In genomic region chr3:18234717-18235335, GRCh38 we compare ENCODE assay signal across 21 cellular contexts.
A peak's percentile ranks its signal among the peaks of the same experiment; 100 is the strongest.
DNase-seq lines count a peak whose midpoint lies in the region; ATAC-seq and TF ChIP-seq lines count a peak whose summit lies in the region.
"Had no signal": no experiment of that assay in that cellular context is flagged by ENCODE, and none has a peak within 500 bp of the region (broad histone marks: within the 10 kb centered on the region; RNA-seq: fewer than 3 reads in every experiment).

No MANE protein-coding gene starts in this region.

- H3F3A ChIP-seq in PC-3 (ENCODE audit: low read length, unreplicated experiment) = no peaks in the 10 kb centered on the region

- no peak overlapping the region for H3K27ac ChIP-seq in PC-3 (ENCODE audit: low read length)
- H3K27ac ChIP-seq: epithelial cell of prostate, VCaP had no signal

- peaks cover 1% of the 10 kb centered on the region for H3K27me3 Mint-ChIP-seq in glutamatergic neuron (ENCODE audit: unreplicated experiment)
- H3K27me3 Mint-ChIP-seq: stimulated activated naive CD8-positive, alpha-beta T cell treated with anti-CD3 and anti-CD28 coated beads, Interleukin-15, amount 100 ng/mL, for 72 hours had no signal

- DNase-seq in NCI-H510A treated with DMSO at 0.1 percent for 48 hours (lab: John Stamatoyannopoulos, UW) (peak; percentile 45), NCI-H510A (lab: John Stamatoyannopoulos, UW) (no peak), PC-3 (peak; percentile 71), glutamatergic neuron (no peak), renal cortical epithelial cell (ENCODE audit: low read depth) (peak; percentile 24), SHP77 treated with DMSO at 0.1 percent for 48 hours (lab: John Stamatoyannopoulos, UW) (no peak)
- no peak for DNase-seq in effector CD8-positive, alpha-beta T cell (lab: John Stamatoyannopoulos, UW)
- DNase-seq in activated T-cell treated with anti-CD3 and anti-CD28 coated beads, Interleukin-2, amount 50 U/mL, for 1 hour = no peak
- DNase-seq: ACHN; activated CD8-positive, alpha-beta T cell treated with anti-CD3 and anti-CD28 coated beads, Interleukin-2, amount 10 ng/mL, durations not matched to agents 7 days and 5 days; CD4-positive, alpha-beta T cell; IMR-90; MV-4-11; NCI-H226; stimulated activated CD4-positive, alpha-beta T cell treated with anti-CD3 and anti-CD28 coated beads, Interleukin-15, amount 100 ng/mL, for 24 hours; stimulated activated naive CD8-positive, alpha-beta T cell treated with anti-CD3 and anti-CD28 coated beads, Interleukin-15, amount 100 ng/mL, for 72 hours; SW 1271 had no signal

- CTCF ChIA-PET in PC-3 (lab: Charles Lee) = no interaction called here

- H3K27me3 ChIP-seq in PC-3 (ENCODE audit: low read length) = no peaks in the 10 kb centered on the region

- no peak overlapping the region for H3K4me3 ChIP-seq in PC-3 (ENCODE audit: low read length)

- no peak overlapping the region for H2AFZ ChIP-seq in PC-3 (ENCODE audit: low read length)

- no peaks in the 10 kb centered on the region for H3K36me3 Mint-ChIP-seq in glutamatergic neuron (ENCODE audit: unreplicated experiment)
- H3K36me3 Mint-ChIP-seq: memory B cell had no signal

- H3K4me1 ChIP-seq in PC-3 (ENCODE audit: insufficient read depth, low read length) = peaks cover 53% of the 10 kb centered on the region

- no peaks in the 10 kb centered on the region for H3K9me2 ChIP-seq in PC-3 (replicated peaks; ENCODE audit: low read length)

- H3K9me3 ChIP-seq in PC-3 (ENCODE audit: low read length) = no peaks in the 10 kb centered on the region

- H3K9ac ChIP-seq in PC-3 (ENCODE audit: low read length) = no peak overlapping the region

- H3K4me2 ChIP-seq in PC-3 (ENCODE audit: low read length) = 0 out of 2 replicates have a peak overlapping the region, but pooled peaks have one; percentile 12

- no peak; the same call in 1 of the 2 replicates for ATAC-seq in PC-3
- ATAC-seq: activated CD8-positive, alpha-beta T cell treated with anti-CD3 and anti-CD28 coated beads, Interleukin-2, amount 10 ng/mL, durations not matched to agents 7 days and 5 days; stimulated activated naive CD8-positive, alpha-beta T cell treated with anti-CD3 and anti-CD28 coated beads, Interleukin-15, amount 100 ng/mL, for 72 hours had no signal

- H4K20me1 ChIP-seq in PC-3 (ENCODE audit: low read length) = no peaks in the 10 kb centered on the region

- peaks cover 2% of the 10 kb centered on the region for H3K9me3 Mint-ChIP-seq in glutamatergic neuron (ENCODE audit: unreplicated experiment)
- H3K9me3 Mint-ChIP-seq: CD4-positive, alpha-beta T cell; memory B cell; nephron; stimulated activated naive CD8-positive, alpha-beta T cell treated with anti-CD3 and anti-CD28 coated beads, Interleukin-15, amount 100 ng/mL, for 72 hours had no signal

- H3K36me3 ChIP-seq in PC-3 (ENCODE audit: low read depth, low read length) = no peaks in the 10 kb centered on the region

- H3K79me2 ChIP-seq in PC-3 (ENCODE audit: low read length) = no peaks in the 10 kb centered on the region

- intact Hi-C loops in PC-3 (cut with micrococcal nuclease) = loop anchor here (5.0 kb wide), 2 partner anchors 187 to 248 kb away; no protein-coding TSS in a partner anchor

- no peak for TF ChIP-seq CTCF in PC-3 (conservative IDR thresholded peaks at IDR 0.05; ENCODE audit: low read depth, low read length)
- TF ChIP-seq CTCF in glutamatergic neuron (IDR thresholded peaks at IDR 0.05; ENCODE audit: partially characterized antibody, unreplicated experiment) = no peak

- no TSS peak for BruUV-seq in PC-3 (replicated peaks; lab: Mats Ljungman, UMichigan)

- H3K27ac Mint-ChIP-seq in glutamatergic neuron (ENCODE audit: unreplicated experiment) = peak overlapping the region; percentile 20
- H3K27ac Mint-ChIP-seq: activated CD8-positive, alpha-beta T cell treated with anti-CD3 and anti-CD28 coated beads, Interleukin-2, amount 10 ng/mL, durations not matched to agents 7 days and 5 days; CD4-positive, alpha-beta T cell; memory B cell; nephron; stimulated activated naive CD8-positive, alpha-beta T cell treated with anti-CD3 and anti-CD28 coated beads, Interleukin-15, amount 100 ng/mL, for 72 hours had no signal

- POLR2A ChIA-PET in PC-3 (lab: Charles Lee; ENCODE audit: unreplicated experiment) = interaction anchor here (0.6 kb wide), 1 partner anchor 400 kb away, joined by 3 read pairs; no protein-coding TSS in a partner anchor

- H3K4me1 Mint-ChIP-seq in glutamatergic neuron (ENCODE audit: low read depth, unreplicated experiment) = peaks cover 19% of the 10 kb centered on the region
- H3K4me1 Mint-ChIP-seq: memory B cell; stimulated activated naive CD8-positive, alpha-beta T cell treated with anti-CD3 and anti-CD28 coated beads, Interleukin-15, amount 100 ng/mL, for 72 hours had no signal

- H3K4me3 Mint-ChIP-seq in glutamatergic neuron (ENCODE audit: unreplicated experiment) = no peak overlapping the region
- H3K4me3 Mint-ChIP-seq: activated CD8-positive, alpha-beta T cell treated with anti-CD3 and anti-CD28 coated beads, Interleukin-2, amount 10 ng/mL, durations not matched to agents 7 days and 5 days; CD4-positive, alpha-beta T cell; memory B cell; nephron; stimulated activated naive CD8-positive, alpha-beta T cell treated with anti-CD3 and anti-CD28 coated beads, Interleukin-15, amount 100 ng/mL, for 72 hours had no signal

Comparison
In these comparisons a context has a peak if more than half of its experiments do, and no peak if none do; other contexts are left out.
1. DNase-seq: peak in NCI-H510A treated with DMSO at 0.1 percent for 48 hours (single experiment), PC-3 (single experiment) and renal cortical epithelial cell (single experiment); none in NCI-H510A (single experiment), glutamatergic neuron (single experiment), effector CD8-positive, alpha-beta T cell (single experiment), activated T-cell treated with anti-CD3 and anti-CD28 coated beads, Interleukin-2, amount 50 U/mL, for 1 hour (single experiment) and SHP77 treated with DMSO at 0.1 percent for 48 hours (single experiment).